ENCODE assay signal across 8 cellular contexts in genomic region chr3:48428863-48429415, GRCh38.
DNase-seq lines count a peak whose midpoint lies in the region; TF ChIP-seq lines count a peak whose summit lies in the region.

No MANE protein-coding gene starts in this region.

- H3K27me3 ChIP-seq in GM06990 (replicated peaks; ENCODE audit: control insufficient read depth, insufficient read depth, low read length) = no peaks in the 10 kb centered on the region
- peaks cover 2% of the 10 kb centered on the region for H3K27me3 ChIP-seq in HL-60 (ENCODE audit: insufficient read depth, poor library complexity, severe bottlenecking)
- H3K27me3 ChIP-seq in adipocyte (replicated peaks; ENCODE audit: control insufficient read depth, insufficient read depth, low read length) = no peaks in the 10 kb centered on the region

- H3K9ac ChIP-seq in adipocyte (ENCODE audit: low read length) = peak overlapping the region; percentile 84

- H3K4me1 ChIP-seq in adipocyte (ENCODE audit: control insufficient read depth, insufficient read depth, low read length) = peaks cover 55% of the 10 kb centered on the region

- H3K36me3 ChIP-seq in GM06990 (ENCODE audit: control insufficient read depth, insufficient read depth, low read length) = peaks cover 12% of the 10 kb centered on the region
- peaks cover 7% of the 10 kb centered on the region for H3K36me3 ChIP-seq in adipocyte (ENCODE audit: control insufficient read depth, insufficient read depth, low read length, severe bottlenecking)

- DNase-seq in GM06990 (ENCODE audit: extremely low read depth, insufficient read length) = no peak
- no peak for DNase-seq in HL-60 (ENCODE audit: low read depth in 1 of 2, low spot score in 1 of 2)
- peak; percentile 73 for DNase-seq in adipocyte (ENCODE audit: low read depth)
- DNase-seq in hypothalamus (lab: John Stamatoyannopoulos, UW) = peak in 36 of 51 donors; percentile 33 to 85 (median 58)
- peak; percentile 25 for DNase-seq in putamen (ENCODE audit: low spot score)
- no peak for DNase-seq in RPMI8226
- DNase-seq in NCI-H2196 treated with DMSO at 0.1 percent for 48 hours (lab: John Stamatoyannopoulos, UW; ENCODE audit: unreplicated experiment) = no peak
- DNase-seq in middle frontal gyrus (ENCODE audit: extremely low spot score, low spot score) = no peak

- H3K9me3 ChIP-seq in adipocyte (ENCODE audit: control insufficient read depth, low read length) = no peaks in the 10 kb centered on the region

- H3K27ac ChIP-seq in HL-60 (replicated peaks) = no peak overlapping the region

- TF ChIP-seq CTCF in GM06990 (IDR thresholded peaks at IDR 0.05; ENCODE audit: insufficient read depth, low read length, poor library complexity, severe bottlenecking) (no peak), HL-60 (IDR thresholded peaks at IDR 0.05; ENCODE audit: insufficient read depth, low read length) (no peak)

- H3K4me3 ChIP-seq in GM06990 (replicated peaks; ENCODE audit: low read depth, low read length) = peak overlapping the region; percentile 60
- peak overlapping the region; percentile 48 for H3K4me3 ChIP-seq in HL-60 (replicated peaks; ENCODE audit: insufficient read depth, low read length)
- peak overlapping the region; percentile 82 for H3K4me3 ChIP-seq in adipocyte (ENCODE audit: low read length)

Comparison
In these comparisons a context has a peak if more than half of its experiments do, and no peak if none do; other contexts are left out.
1. DNase-seq: peak in adipocyte (single experiment), hypothalamus (36 of 51) and putamen (single experiment); none in GM06990 (single experiment), HL-60 (0 of 2), RPMI8226 (single experiment), NCI-H2196 treated with DMSO at 0.1 percent for 48 hours (single experiment) and middle frontal gyrus (single experiment).
2. Peak in every context shown above with its lines, with median percentiles within 50 percentile points of each other: H3K4me3 ChIP-seq.